18 cellular contexts compared by ENCODE assay signal in genomic region chr1:64550946-64551345, GRCh38.
DNase-seq lines count a peak whose midpoint lies in the region; ATAC-seq and TF ChIP-seq lines count a peak whose summit lies in the region.
"Had no signal": no experiment of that assay in that cellular context is flagged by ENCODE, and none has a peak within 500 bp of the region (broad histone marks: within the 10 kb centered on the region; RNA-seq: fewer than 3 reads in every experiment).

No MANE protein-coding gene starts in this region.

- no peaks in the 10 kb centered on the region for H3K9me3 Mint-ChIP-seq in activated CD4-positive, alpha-beta T cell treated with anti-CD3 and anti-CD28 coated beads, Interleukin-2, amount 10 ng/mL, durations not matched to agents 7 days and 5 days
- no peaks in the 10 kb centered on the region for H3K9me3 Mint-ChIP-seq in CD4-positive, alpha-beta T cell
- H3K9me3 Mint-ChIP-seq in activated naive CD8-positive, alpha-beta T cell treated with anti-CD3 and anti-CD28 coated beads, Interleukin-2, amount 10 ng/mL, durations not matched to agents 7 days and 5 days = no peaks in the 10 kb centered on the region
- no peaks in the 10 kb centered on the region for H3K9me3 Mint-ChIP-seq in nephron
- H3K9me3 Mint-ChIP-seq in stimulated activated memory B cell treated with anti-CD40 and anti-IgM and Interleukin-4, amounts not matched to agents 10 μg/mL and 1 μg/mL and 100 μg/mL, for 72 hours = no peaks in the 10 kb centered on the region

- TF ChIP-seq CTCF in CD4-positive, alpha-beta T cell (IDR thresholded peaks at IDR 0.05) = no peak
- no peak for TF ChIP-seq CTCF in nephron (IDR thresholded peaks at IDR 0.05; ENCODE audit: unreplicated experiment in 3 of 3)

- CTCF ChIA-PET in activated CD4-positive, alpha-beta T cell treated with anti-CD3 and anti-CD28 coated beads, Interleukin-2, amount 10 ng/mL, durations not matched to agents 7 days and 5 days (lab: Charles Lee) = no interaction called here
- CTCF ChIA-PET in CD4-positive, alpha-beta T cell (lab: Charles Lee) = no interaction called here

- POLR2A ChIA-PET in activated CD4-positive, alpha-beta T cell treated with anti-CD3 and anti-CD28 coated beads, Interleukin-2, amount 10 ng/mL, durations not matched to agents 7 days and 5 days (lab: Charles Lee) = no interaction called here
- POLR2A ChIA-PET in CD4-positive, alpha-beta T cell (lab: Charles Lee) = interaction anchor here (1.0 kb wide), 2 partner anchors 12 to 37 kb away, joined by 3 to 4 read pairs; no protein-coding TSS in a partner anchor
- POLR2A ChIA-PET in activated naive CD8-positive, alpha-beta T cell treated with anti-CD3 and anti-CD28 coated beads, Interleukin-2, amount 10 ng/mL, durations not matched to agents 7 days and 5 days (lab: Charles Lee) = no interaction called here

- no peaks in the 10 kb centered on the region for H3K27me3 ChIP-seq in CD4-positive, alpha-beta T cell (ENCODE audit: control insufficient read depth, insufficient read depth, low read length)
- H3K27me3 ChIP-seq: MG63 had no signal

- intact Hi-C loops in CD4-positive, alpha-beta T cell (cut with DNase I, micrococcal nuclease) = loop anchor here (1.0 to 5.0 kb wide), 5 partner anchors 11 to 80 kb away; partner anchors contain the start of gene CACHD1 (in 1 of the 2)

- no peak for ATAC-seq in CD4-positive, alpha-beta T cell (ENCODE audit: poor library complexity)
- no peak for ATAC-seq in activated naive CD8-positive, alpha-beta T cell treated with anti-CD3 and anti-CD28 coated beads, Interleukin-2, amount 10 ng/mL, durations not matched to agents 7 days and 5 days (ENCODE audit: low read depth)
- ATAC-seq in GM18867 (IDR thresholded peaks at IDR 0.05; ENCODE audit: unreplicated experiment) = no peak
- no peak for ATAC-seq in stimulated activated memory B cell treated with anti-CD40 and anti-IgM and Interleukin-4, amounts not matched to agents 10 μg/mL and 1 μg/mL and 100 μg/mL, for 72 hours
- ATAC-seq: Panc1 had no signal

- no peak for DNase-seq in activated CD4-positive, alpha-beta T cell treated with anti-CD3 and anti-CD28 coated beads, Interleukin-2, amount 10 ng/mL, durations not matched to agents 7 days and 5 days
- no peak for DNase-seq in activated CD4-positive, alpha-beta T cell treated with anti-CD3 and anti-CD28 coated beads, Interleukin-2, amount 50 U/mL, for 4 hours
- no peak for DNase-seq in CD4-positive, alpha-beta T cell
- DNase-seq in activated naive CD8-positive, alpha-beta T cell treated with anti-CD3 and anti-CD28 coated beads, Interleukin-2, amount 10 ng/mL, durations not matched to agents 7 days and 5 days = no peak
- DNase-seq in cerebellum (ENCODE audit: low spot score) = no peak
- DNase-seq: DMS79, GOT3, KG1, MG63, NCI-H1694 treated with DMSO at 0.1 percent for 48 hours, NCI-H2171 treated with DMSO at 0.1 percent for 48 hours, NCI-H774, SHP77 had no signal

- no peak overlapping the region for H3K27ac ChIP-seq in CD4-positive, alpha-beta T cell (ENCODE audit: low read depth, low read length)

- no peaks in the 10 kb centered on the region for H3K9me3 ChIP-seq in CD4-positive, alpha-beta T cell (ENCODE audit: control insufficient read depth, low read length)
- H3K9me3 ChIP-seq: MG63 had no signal

- H3K4me3 Mint-ChIP-seq in activated CD4-positive, alpha-beta T cell treated with anti-CD3 and anti-CD28 coated beads, Interleukin-2, amount 10 ng/mL, durations not matched to agents 7 days and 5 days = no peak overlapping the region
- peak overlapping the region; percentile 69 for H3K4me3 Mint-ChIP-seq in CD4-positive, alpha-beta T cell
- peak overlapping the region; percentile 7 for H3K4me3 Mint-ChIP-seq in activated naive CD8-positive, alpha-beta T cell treated with anti-CD3 and anti-CD28 coated beads, Interleukin-2, amount 10 ng/mL, durations not matched to agents 7 days and 5 days
- H3K4me3 Mint-ChIP-seq in nephron = no peak overlapping the region
- no peak overlapping the region for H3K4me3 Mint-ChIP-seq in stimulated activated memory B cell treated with anti-CD40 and anti-IgM and Interleukin-4, amounts not matched to agents 10 μg/mL and 1 μg/mL and 100 μg/mL, for 72 hours

- H3K27me3 Mint-ChIP-seq in activated CD4-positive, alpha-beta T cell treated with anti-CD3 and anti-CD28 coated beads, Interleukin-2, amount 10 ng/mL, durations not matched to agents 7 days and 5 days = peaks cover 7% of the 10 kb centered on the region
- no peaks in the 10 kb centered on the region for H3K27me3 Mint-ChIP-seq in CD4-positive, alpha-beta T cell
- H3K27me3 Mint-ChIP-seq in activated naive CD8-positive, alpha-beta T cell treated with anti-CD3 and anti-CD28 coated beads, Interleukin-2, amount 10 ng/mL, durations not matched to agents 7 days and 5 days = peaks cover 4% of the 10 kb centered on the region
- H3K27me3 Mint-ChIP-seq in nephron (ENCODE audit: low read depth) = no peaks in the 10 kb centered on the region
- peaks cover 21% of the 10 kb centered on the region for H3K27me3 Mint-ChIP-seq in stimulated activated memory B cell treated with anti-CD40 and anti-IgM and Interleukin-4, amounts not matched to agents 10 μg/mL and 1 μg/mL and 100 μg/mL, for 72 hours

- peaks cover 40% of the 10 kb centered on the region for H3K4me1 Mint-ChIP-seq in activated CD4-positive, alpha-beta T cell treated with anti-CD3 and anti-CD28 coated beads, Interleukin-2, amount 10 ng/mL, durations not matched to agents 7 days and 5 days
- peaks cover 69% of the 10 kb centered on the region for H3K4me1 Mint-ChIP-seq in CD4-positive, alpha-beta T cell (ENCODE audit: low read depth)
- H3K4me1 Mint-ChIP-seq in activated naive CD8-positive, alpha-beta T cell treated with anti-CD3 and anti-CD28 coated beads, Interleukin-2, amount 10 ng/mL, durations not matched to agents 7 days and 5 days = peaks cover 25% of the 10 kb centered on the region
- H3K4me1 Mint-ChIP-seq in nephron = peaks cover 56% of the 10 kb centered on the region
- H3K4me1 Mint-ChIP-seq in stimulated activated memory B cell treated with anti-CD40 and anti-IgM and Interleukin-4, amounts not matched to agents 10 μg/mL and 1 μg/mL and 100 μg/mL, for 72 hours = no peaks in the 10 kb centered on the region

- no peaks in the 10 kb centered on the region for H3K36me3 Mint-ChIP-seq in activated CD4-positive, alpha-beta T cell treated with anti-CD3 and anti-CD28 coated beads, Interleukin-2, amount 10 ng/mL, durations not matched to agents 7 days and 5 days (ENCODE audit: low read depth)
- no peaks in the 10 kb centered on the region for H3K36me3 Mint-ChIP-seq in CD4-positive, alpha-beta T cell (ENCODE audit: low read depth)
- no peaks in the 10 kb centered on the region for H3K36me3 Mint-ChIP-seq in activated naive CD8-positive, alpha-beta T cell treated with anti-CD3 and anti-CD28 coated beads, Interleukin-2, amount 10 ng/mL, durations not matched to agents 7 days and 5 days
- H3K36me3 Mint-ChIP-seq in nephron (ENCODE audit: low read depth) = peaks cover 31% of the 10 kb centered on the region
- no peaks in the 10 kb centered on the region for H3K36me3 Mint-ChIP-seq in stimulated activated memory B cell treated with anti-CD40 and anti-IgM and Interleukin-4, amounts not matched to agents 10 μg/mL and 1 μg/mL and 100 μg/mL, for 72 hours
- H3K36me3 Mint-ChIP-seq: CD4-positive, CD25-positive, alpha-beta regulatory T cell had no signal

- peak overlapping the region; percentile 62 for H3K27ac Mint-ChIP-seq in activated CD4-positive, alpha-beta T cell treated with anti-CD3 and anti-CD28 coated beads, Interleukin-2, amount 10 ng/mL, durations not matched to agents 7 days and 5 days
- peak overlapping the region; percentile 91 for H3K27ac Mint-ChIP-seq in CD4-positive, alpha-beta T cell
- no peak overlapping the region for H3K27ac Mint-ChIP-seq in activated naive CD8-positive, alpha-beta T cell treated with anti-CD3 and anti-CD28 coated beads, Interleukin-2, amount 10 ng/mL, durations not matched to agents 7 days and 5 days
- peak overlapping the region; percentile 69 to 87 (median 80) for H3K27ac Mint-ChIP-seq in nephron
- no peak overlapping the region for H3K27ac Mint-ChIP-seq in stimulated activated memory B cell treated with anti-CD40 and anti-IgM and Interleukin-4, amounts not matched to agents 10 μg/mL and 1 μg/mL and 100 μg/mL, for 72 hours
- H3K27ac Mint-ChIP-seq: CD4-positive, CD25-positive, alpha-beta regulatory T cell had no signal

Comparison
In these comparisons a context has a peak if more than half of its experiments do, and no peak if none do; other contexts are left out.
1. H3K27ac Mint-ChIP-seq: peak in activated CD4-positive, alpha-beta T cell treated with anti-CD3 and anti-CD28 coated beads, Interleukin-2, amount 10 ng/mL, durations not matched to agents 7 days and 5 days (single experiment), CD4-positive, alpha-beta T cell (single experiment) and nephron (3 of 3); none in activated naive CD8-positive, alpha-beta T cell treated with anti-CD3 and anti-CD28 coated beads, Interleukin-2, amount 10 ng/mL, durations not matched to agents 7 days and 5 days (single experiment) and stimulated activated memory B cell treated with anti-CD40 and anti-IgM and Interleukin-4, amounts not matched to agents 10 μg/mL and 1 μg/mL and 100 μg/mL, for 72 hours (single experiment).
2. H3K4me3 Mint-ChIP-seq: peak in CD4-positive, alpha-beta T cell (single experiment) and activated naive CD8-positive, alpha-beta T cell treated with anti-CD3 and anti-CD28 coated beads, Interleukin-2, amount 10 ng/mL, durations not matched to agents 7 days and 5 days (single experiment); none in activated CD4-positive, alpha-beta T cell treated with anti-CD3 and anti-CD28 coated beads, Interleukin-2, amount 10 ng/mL, durations not matched to agents 7 days and 5 days (single experiment), nephron (0 of 3) and stimulated activated memory B cell treated with anti-CD40 and anti-IgM and Interleukin-4, amounts not matched to agents 10 μg/mL and 1 μg/mL and 100 μg/mL, for 72 hours (single experiment).